ENCODE assay signal across 20 cellular contexts in genomic region chr20:13865156-13865555, GRCh38.
DNase-seq lines count a peak whose midpoint lies in the region; TF ChIP-seq lines count a peak whose summit lies in the region.
"Had no signal": no experiment of that assay in that cellular context is flagged by ENCODE, and none has a peak within 500 bp of the region (broad histone marks: within the 10 kb centered on the region; RNA-seq: fewer than 3 reads in every experiment).

No MANE protein-coding gene starts in this region.

- intact Hi-C loops in spleen (cut with DNase I; ENCODE audit: low total_unique reads), result no loop called here

- peaks cover 18% of the 10 kb centered on the region for H3K4me1 ChIP-seq in muscle layer of colon (ENCODE audit: insufficient read depth, low read length)
- peaks cover 8 to 43% (median 25%) of the 10 kb centered on the region in 5 donors for H3K4me1 ChIP-seq in subcutaneous abdominal adipose tissue (ENCODE audit: control insufficient read depth in 5 of 5, insufficient read depth in 5 of 5, low read length in 5 of 5)
- H3K4me1 ChIP-seq in spleen, result peaks cover 0 to 16% (median 2%) of the 10 kb centered on the region in 6 donors

- H3K27ac ChIP-seq in muscle layer of colon (ENCODE audit: low read depth, low read length) (peak overlapping the region; percentile 27), subcutaneous abdominal adipose tissue (ENCODE audit: low read depth, low read length) (peak overlapping the region; percentile 46), spleen (no peak overlapping the region)
- H3K27ac ChIP-seq: heart right ventricle, left lung, SK-N-MC had no signal

- 73 to 98% (median 86%) methylated on average over 2 of the region's 2 CpGs for WGBS in spleen, 5 donors

- peak; percentile 40 for DNase-seq in EL
- DNase-seq in astrocyte of the hippocampus (ENCODE audit: low read depth, low spot score), result peak; percentile 32
- DNase-seq in effector CD4-positive, alpha-beta T cell, result no peak
- DNase-seq in SW 1271 (lab: John Stamatoyannopoulos, UW), result no peak
- no peak for DNase-seq in iPS-NIHi11 (ENCODE audit: low spot score)
- DNase-seq in spleen, result no peak
- DNase-seq: activated CD4-positive, alpha-beta T cell treated with anti-CD3 and anti-CD28 coated beads, Interleukin-2, amount 50 U/mL, for 4 hours; activated CD8-positive, alpha-beta memory T cell treated with anti-CD3 and anti-CD28 coated beads, Interleukin-2, amount 50 U/mL, for 48 hours; activated effector memory CD4-positive, alpha-beta T cell treated with Interleukin-2 at 50 U/mL for 16 hours; heart right ventricle; KBM-7; left lung; NCI-H1436 treated with DMSO at 0.1 percent for 48 hours; NCI-H526; small intestine; stimulated activated CD4-positive, alpha-beta T cell treated with anti-CD3 and anti-CD28 coated beads, Interleukin-2, amount 100 ng/mL, for 48 hours; stimulated activated naive CD4-positive, alpha-beta T cell treated with Interleukin-2 at 50 U/mL for 16 hours had no signal

- H3K9ac ChIP-seq in muscle layer of colon (ENCODE audit: low read length) (no peak overlapping the region), subcutaneous abdominal adipose tissue (ENCODE audit: low read length in 5 of 5) (no peak overlapping the region)

- H3K4me3 ChIP-seq in muscle layer of colon (ENCODE audit: low read depth in 1 of 2, low read length in 2 of 2) (no peak overlapping the region), subcutaneous abdominal adipose tissue (ENCODE audit: low read depth in 1 of 5, low read length in 5 of 5) (no peak overlapping the region), spleen (no peak overlapping the region)
- H3K4me3 ChIP-seq: heart right ventricle, left lung had no signal

- H3K36me3 ChIP-seq in muscle layer of colon (ENCODE audit: insufficient read depth, low read length) (no peaks in the 10 kb centered on the region), subcutaneous abdominal adipose tissue (ENCODE audit: control insufficient read depth in 5 of 5, insufficient read depth in 5 of 5, low read length in 5 of 5) (no peaks in the 10 kb centered on the region), spleen (no peaks in the 10 kb centered on the region)
- H3K36me3 ChIP-seq: heart right ventricle, left lung had no signal

- TF ChIP-seq POLR2A in spleen (IDR thresholded peaks at IDR 0.05), result no peak

- H3K27me3 ChIP-seq in muscle layer of colon (ENCODE audit: control insufficient read depth in 1 of 2, insufficient read depth in 2 of 2, low read length in 2 of 2) (no peaks in the 10 kb centered on the region), subcutaneous abdominal adipose tissue (ENCODE audit: control insufficient read depth in 5 of 5, insufficient read depth in 4 of 5, low read length in 5 of 5) (no peaks in the 10 kb centered on the region), spleen (replicated peaks in 1 of 7) (peaks cover 0 to 11% (median 0%) of the 10 kb centered on the region in 7 donors)
- H3K27me3 ChIP-seq: heart right ventricle, left lung had no signal

- no peak for TF ChIP-seq CTCF in spleen (IDR thresholded peaks at IDR 0.05 in 8 of 11, conservative IDR thresholded peaks at IDR 0.05 in 3 of 11)

- no peaks in the 10 kb centered on the region for H3K9me3 ChIP-seq in muscle layer of colon (ENCODE audit: low read length)
- no peaks in the 10 kb centered on the region for H3K9me3 ChIP-seq in subcutaneous abdominal adipose tissue (ENCODE audit: control insufficient read depth in 5 of 5, low read length in 5 of 5)
- H3K9me3 ChIP-seq in spleen, result no peaks in the 10 kb centered on the region
- H3K9me3 ChIP-seq: heart right ventricle, left lung had no signal

Comparison
In these comparisons a context has a peak if more than half of its experiments do, and no peak if none do; other contexts are left out.
1. DNase-seq: peak in EL (single experiment) and astrocyte of the hippocampus (single experiment); none in effector CD4-positive, alpha-beta T cell (single experiment), SW 1271 (0 of 2), iPS-NIHi11 (single experiment) and spleen (single experiment).
2. H3K27ac ChIP-seq: peak in muscle layer of colon (single experiment) and subcutaneous abdominal adipose tissue (single experiment); none in spleen (0 of 8).